ENCODE assay signal across 8 cellular contexts in genomic region chr21:31354604-31355443, GRCh38. TPM values are rescaled to one million over a fixed set of nuclear protein-coding genes. Genes with fewer than 3 reads are reported as not detected.
A peak's percentile ranks its signal among the peaks of the same experiment; 100 is the strongest.
DNase-seq lines count a peak whose midpoint lies in the region; ATAC-seq and FAIRE-seq lines count a peak whose summit lies in the region.

No MANE protein-coding gene starts in this region.

- no peaks in the 10 kb centered on the region for H3K27me3 Mint-ChIP-seq in stimulated activated naive CD8-positive, alpha-beta T cell treated with anti-CD3 and anti-CD28 coated beads, Interleukin-15, amount 100 ng/mL, for 72 hours

- H3K27ac Mint-ChIP-seq in stimulated activated naive CD8-positive, alpha-beta T cell treated with anti-CD3 and anti-CD28 coated beads, Interleukin-15, amount 100 ng/mL, for 72 hours: peak overlapping the region; percentile 79 to 96

- no peak overlapping the region for H3K9ac ChIP-seq in mesendoderm (ENCODE audit: low read length)

- H3K4ac ChIP-seq in mesendoderm (ENCODE audit: low read depth, low read length): no peak overlapping the region

- ATAC-seq in GM18520 (IDR thresholded peaks at IDR 0.05; ENCODE audit: unreplicated experiment): peak; percentile 65
- ATAC-seq in stimulated activated naive CD8-positive, alpha-beta T cell treated with anti-CD3 and anti-CD28 coated beads, Interleukin-15, amount 100 ng/mL, for 72 hours: peak; percentile 94
- ATAC-seq in GM19395 (IDR thresholded peaks at IDR 0.05; ENCODE audit: unreplicated experiment): no peak

- no peak overlapping the region for H3K4me3 ChIP-seq in mesendoderm (ENCODE audit: low read length)

- peak overlapping the region; percentile 50 to 52 for H3K4me3 Mint-ChIP-seq in stimulated activated naive CD8-positive, alpha-beta T cell treated with anti-CD3 and anti-CD28 coated beads, Interleukin-15, amount 100 ng/mL, for 72 hours

- no peak overlapping the region for H3K4me2 ChIP-seq in mesendoderm (ENCODE audit: low read length)

- H4K8ac ChIP-seq in mesendoderm (ENCODE audit: low read depth, low read length): no peak overlapping the region

- no CpG with 5 or more reads among the region's 10 CpGs for WGBS in mesendoderm (ENCODE audit: extremely low coverage, insufficient coverage, low lambda C conversion rate)

- H2BK120ac ChIP-seq in mesendoderm (ENCODE audit: low read depth, low read length): no peak overlapping the region

- no peak overlapping the region for H2BK15ac ChIP-seq in mesendoderm (replicated peaks; ENCODE audit: low read depth)

- H3K9me3 Mint-ChIP-seq in stimulated activated naive CD8-positive, alpha-beta T cell treated with anti-CD3 and anti-CD28 coated beads, Interleukin-15, amount 100 ng/mL, for 72 hours: peaks cover 8 to 11% of the 10 kb centered on the region in 2 donors

- peak overlapping the region; percentile 18 for H3K18ac ChIP-seq in mesendoderm (ENCODE audit: low read length)

- H2BK5ac ChIP-seq in mesendoderm (ENCODE audit: low read length): no peak overlapping the region

- no peak for FAIRE-seq in RCC 7860 (lab: Jason Lieb, UNC)

- no peak overlapping the region for H3K56ac ChIP-seq in mesendoderm (ENCODE audit: low read length)

- no peak overlapping the region for H4K5ac ChIP-seq in mesendoderm (ENCODE audit: low read length)

- H3K23ac ChIP-seq in mesendoderm (ENCODE audit: low read length): no peak overlapping the region

- no peaks in the 10 kb centered on the region for H3K36me3 ChIP-seq in mesendoderm (ENCODE audit: control insufficient read depth, insufficient read depth, low read length)

- H3K27me3 ChIP-seq in mesendoderm (ENCODE audit: insufficient read depth, low read length, poor library complexity): no peaks in the 10 kb centered on the region

- no peak overlapping the region for H3K27ac ChIP-seq in mesendoderm (ENCODE audit: low read depth, low read length)

- H3K4me1 Mint-ChIP-seq in stimulated activated naive CD8-positive, alpha-beta T cell treated with anti-CD3 and anti-CD28 coated beads, Interleukin-15, amount 100 ng/mL, for 72 hours: peaks cover 37% of the 10 kb centered on the region

- peaks cover 1% of the 10 kb centered on the region for H3K79me2 ChIP-seq in mesendoderm (ENCODE audit: control insufficient read depth, insufficient read depth, low read length)

- peaks cover 9% of the 10 kb centered on the region for H3K79me1 ChIP-seq in mesendoderm (ENCODE audit: low read length)

- DNase-seq in RCC 7860 (ENCODE audit: low spot score): peak; percentile 72
- DNase-seq in activated naive CD4-positive, alpha-beta T cell treated with Interleukin-2 at 50 U/mL for 16 hours: peak; percentile 79
- DNase-seq in mesendoderm: no peak
- peak; percentile 82 to 92 for DNase-seq in stimulated activated naive CD8-positive, alpha-beta T cell treated with anti-CD3 and anti-CD28 coated beads, Interleukin-15, amount 100 ng/mL, for 72 hours
- no peak for DNase-seq in NCI-H510A (lab: John Stamatoyannopoulos, UW)
- no peak for DNase-seq in SHP77 (lab: John Stamatoyannopoulos, UW)

- no peak overlapping the region for H2AK5ac ChIP-seq in mesendoderm (ENCODE audit: low read length)

- H3K4me1 ChIP-seq in mesendoderm (ENCODE audit: control insufficient read depth, low read depth, low read length): no peaks in the 10 kb centered on the region

RNA-seq across cellular contexts. Expression of gene TIAM1, which starts 10.8 kb away (rescaled TPM):
- polyA plus RNA-seq in mesendoderm (2013, experiment 1 of 2): 19.2 TPM
- 20.3 TPM for polyA plus RNA-seq in mesendoderm (2013, experiment 2 of 2)

Comparison
In these comparisons a context has a peak if more than half of its experiments do, and no peak if none do; other contexts are left out.
1. DNase-seq: peak in RCC 7860 (single experiment), activated naive CD4-positive, alpha-beta T cell treated with Interleukin-2 at 50 U/mL for 16 hours (single experiment) and stimulated activated naive CD8-positive, alpha-beta T cell treated with anti-CD3 and anti-CD28 coated beads, Interleukin-15, amount 100 ng/mL, for 72 hours (2 of 2); none in mesendoderm (single experiment), NCI-H510A (single experiment) and SHP77 (0 of 2).